Comparison of ENCODE assay signal across 1 cellular context in genomic region chr6:87102296-87102695, GRCh38.
TF ChIP-seq lines count a peak whose summit lies in the region.

No MANE protein-coding gene starts in this region.

TF ChIP-seq in GM23338, 12 proteins besides CTCF, POLR2A, EP300 and RAD21 (continued from another document):
- no peak for TF ChIP-seq ZNF462 (CRISPR knock-in tag; IDR thresholded peaks at IDR 0.05)
- TF ChIP-seq EZH2phosphoT487 (IDR thresholded peaks at IDR 0.05; ENCODE audit: unreplicated experiment) = no peak
- no peak for TF ChIP-seq NANOG (IDR thresholded peaks at IDR 0.05; ENCODE audit: borderline replicate concordance)
